In the genomic region with DNA sequence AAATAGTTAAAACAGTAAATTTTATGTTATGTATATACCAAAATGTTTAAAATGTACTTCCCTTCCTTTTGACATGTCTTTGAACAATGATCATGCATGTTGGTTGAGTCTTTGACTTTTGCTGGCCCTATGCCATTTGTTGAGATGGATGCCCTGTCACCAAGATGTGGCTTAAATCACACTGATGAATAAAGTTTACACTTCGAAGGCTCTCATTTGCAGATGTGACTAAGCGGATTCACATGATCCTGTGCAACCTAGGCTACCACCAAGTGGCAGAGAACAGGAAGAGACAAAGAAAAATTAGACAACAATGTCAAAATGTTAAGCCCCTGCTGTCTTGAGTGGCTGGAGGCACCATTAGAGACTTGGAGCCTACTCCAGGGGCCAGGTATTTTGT, we compare ENCODE assay signal across 17 cellular contexts.
"Had no signal": no experiment of that assay in that cellular context is flagged by ENCODE, and none has a peak within 500 bp of the region (broad histone marks: within the 10 kb centered on the region; RNA-seq: fewer than 3 reads in every experiment).

No MANE protein-coding gene starts in this region.

- H3K4me3 ChIP-seq: lower lobe of right lung, prostate gland had no signal

- H3K4me1 Mint-ChIP-seq: activated naive CD8-positive, alpha-beta T cell treated with anti-CD3 and anti-CD28 coated beads, Interleukin-2, amount 50 U/mL, for 24 hours; activated T-helper 17 cell treated with anti-CD3 and anti-CD28 coated beads, Interleukin-2, amount 50 U/mL, for 72 hours; mesothelial cell of epicardium had no signal

- DNase-seq: activated CD4-positive, alpha-beta T cell treated with anti-CD3 and anti-CD28 coated beads, Interleukin-2, amount 50 U/mL, for 48 hours; activated naive CD4-positive, alpha-beta T cell treated with anti-CD3 and anti-CD28 coated beads for 36 hours; activated naive CD8-positive, alpha-beta T cell treated with anti-CD3 and anti-CD28 coated beads, Interleukin-2, amount 50 U/mL, for 24 hours; aorta; effector memory CD4-positive, alpha-beta T cell; foreskin melanocyte; left cardiac atrium; lower lobe of right lung; right cardiac atrium; small intestine; T1000 had no signal

- H3K27me3 Mint-ChIP-seq: activated naive CD8-positive, alpha-beta T cell treated with anti-CD3 and anti-CD28 coated beads, Interleukin-2, amount 50 U/mL, for 24 hours; activated T-helper 17 cell treated with anti-CD3 and anti-CD28 coated beads, Interleukin-2, amount 50 U/mL, for 72 hours; dendritic cell treated with granulocyte-macrophage colony-stimulating factor and Interleukin-4, amounts not matched to agents 40 ng/mL and 50 ng/mL, for 4 days; stimulated activated naive CD8-positive, alpha-beta T cell treated with anti-CD3 and anti-CD28 coated beads, Interleukin-15, Interleukin-2, amounts not matched to agents 100 ng/mL and 50 ng/mL, for 24 hours; type B pancreatic cell had no signal

- H3K4me3 Mint-ChIP-seq: activated naive CD4-positive, alpha-beta T cell treated with anti-CD3 and anti-CD28 coated beads for 36 hours; activated naive CD8-positive, alpha-beta T cell treated with anti-CD3 and anti-CD28 coated beads, Interleukin-2, amount 50 U/mL, for 24 hours; activated T-helper 17 cell treated with anti-CD3 and anti-CD28 coated beads, Interleukin-2, amount 50 U/mL, for 72 hours; dendritic cell treated with granulocyte-macrophage colony-stimulating factor and Interleukin-4, amounts not matched to agents 40 ng/mL and 50 ng/mL, for 4 days; mesothelial cell of epicardium; stimulated activated naive CD8-positive, alpha-beta T cell treated with anti-CD3 and anti-CD28 coated beads, Interleukin-15, Interleukin-2, amounts not matched to agents 100 ng/mL and 50 ng/mL, for 24 hours; type B pancreatic cell had no signal

- ATAC-seq: activated naive CD8-positive, alpha-beta T cell treated with anti-CD3 and anti-CD28 coated beads, Interleukin-2, amount 50 U/mL, for 24 hours; activated T-helper 17 cell treated with anti-CD3 and anti-CD28 coated beads, Interleukin-2, amount 50 U/mL, for 72 hours; left cardiac atrium; lower lobe of right lung; right cardiac atrium had no signal

- H3K27ac Mint-ChIP-seq: activated naive CD4-positive, alpha-beta T cell treated with anti-CD3 and anti-CD28 coated beads for 36 hours; activated naive CD8-positive, alpha-beta T cell treated with anti-CD3 and anti-CD28 coated beads, Interleukin-2, amount 50 U/mL, for 24 hours; activated T-helper 17 cell treated with anti-CD3 and anti-CD28 coated beads, Interleukin-2, amount 50 U/mL, for 72 hours; dendritic cell treated with granulocyte-macrophage colony-stimulating factor and Interleukin-4, amounts not matched to agents 40 ng/mL and 50 ng/mL, for 4 days; mesothelial cell of epicardium; stimulated activated naive CD8-positive, alpha-beta T cell treated with anti-CD3 and anti-CD28 coated beads, Interleukin-15, Interleukin-2, amounts not matched to agents 100 ng/mL and 50 ng/mL, for 24 hours; type B pancreatic cell had no signal

- H3K36me3 Mint-ChIP-seq: mesothelial cell of epicardium, type B pancreatic cell had no signal
